Comparison of ENCODE assay signal across 8 cellular contexts in the genomic region with DNA sequence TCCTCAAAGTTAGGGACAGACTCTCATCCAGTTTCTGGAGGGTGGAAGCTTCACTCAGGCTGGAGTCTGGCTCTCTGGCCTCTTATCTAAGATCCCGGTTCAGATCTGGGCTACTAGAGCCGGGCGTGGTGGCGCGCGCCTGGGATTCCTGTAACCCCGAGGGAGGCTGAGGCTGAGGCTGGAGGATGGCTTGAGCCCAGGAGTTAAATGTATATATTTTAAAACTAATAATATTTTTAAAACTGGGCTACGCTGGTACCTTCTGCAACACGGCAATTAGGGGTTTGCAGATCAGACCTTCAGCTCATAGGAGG. TPM values are rescaled to one million over a fixed set of nuclear protein-coding genes. Genes with fewer than 3 reads are reported as not detected.
DNase-seq lines count a peak whose midpoint lies in the region; ATAC-seq, FAIRE-seq and TF ChIP-seq lines count a peak whose summit lies in the region.

No MANE protein-coding gene starts in this region.

- CTCF ChIA-PET in WTC11 (lab: Charles Lee), result interaction anchor here (1.0 to 3.9 kb wide), 3 partner anchors 13 to 302 kb away, joined by 5 to 27 read pairs (median 6); no protein-coding TSS in a partner anchor

- 8% methylated on average over 9 of the region's 9 CpGs for WGBS in hepatocyte (ENCODE audit: low lambda C conversion rate, missing lambda C conversion rate)

- peaks cover 36% of the 10 kb centered on the region for H3K27me3 Mint-ChIP-seq in WTC11 (ENCODE audit: low read depth)

- H3K27me3 ChIP-seq in H7 (ENCODE audit: control insufficient read depth, insufficient read depth, low read length) (peaks cover 59% of the 10 kb centered on the region), hepatocyte (no peaks in the 10 kb centered on the region), skeletal muscle satellite cell (ENCODE audit: control insufficient read depth, insufficient read depth, low read length) (no peaks in the 10 kb centered on the region)

- peaks cover 33% of the 10 kb centered on the region for H3K79me2 ChIP-seq in hepatocyte

- no peak for FAIRE-seq in GM12891 (lab: Jason Lieb, UNC)
- FAIRE-seq in frontal cortex (lab: Jason Lieb, UNC), result no peak

- H3K27ac ChIP-seq in hepatocyte, result peak overlapping the region; percentile 81

- H3K4me1 ChIP-seq in hepatocyte (ENCODE audit: insufficient read depth) (peaks cover 8% of the 10 kb centered on the region), skeletal muscle satellite cell (ENCODE audit: control insufficient read depth, insufficient read depth, low read length) (peaks cover 10% of the 10 kb centered on the region)

- H3K36me3 ChIP-seq in H7 (replicated peaks; ENCODE audit: control insufficient read depth, insufficient read depth, low read length), result no peaks in the 10 kb centered on the region
- H3K36me3 ChIP-seq in hepatocyte (replicated peaks; ENCODE audit: insufficient read depth, low read depth), result no peaks in the 10 kb centered on the region
- H3K36me3 ChIP-seq in skeletal muscle satellite cell (ENCODE audit: insufficient read depth, low read length), result no peaks in the 10 kb centered on the region

- H3K9ac ChIP-seq in skeletal muscle satellite cell (ENCODE audit: low read depth, low read length), result peak overlapping the region; percentile 93

- no peak for DNase-seq in H7
- no peak for DNase-seq in WTC11 (ENCODE audit: low spot score)
- no peak for DNase-seq in hepatocyte (ENCODE audit: low spot score)
- DNase-seq in cerebellar cortex (ENCODE audit: low spot score), result no peak
- no peak for DNase-seq in GM12891 (ENCODE audit: insufficient read length, low spot score)
- no peak for DNase-seq in frontal cortex (ENCODE audit: low spot score in 2 of 2)

- POLR2A ChIA-PET in WTC11 (lab: Charles Lee), result interaction anchor here (1.0 kb wide), 1 partner anchor 13 kb away, joined by 3 read pairs; no protein-coding TSS in a partner anchor

- peak overlapping the region; percentile 59 for H2AFZ ChIP-seq in hepatocyte

- peak; percentile 43; the same call in 1 of the 2 replicates for ATAC-seq in WTC11
- no peak for ATAC-seq in GM21619 (IDR thresholded peaks at IDR 0.05; ENCODE audit: unreplicated experiment)

- peak overlapping the region; percentile 100 for H3K4me3 Mint-ChIP-seq in WTC11

- no peak overlapping the region for H3K27ac Mint-ChIP-seq in WTC11

- TF ChIP-seq POLR2A in GM12891 (IDR thresholded peaks at IDR 0.05; ENCODE audit: low read depth, low read length), result no peak

- no peaks in the 10 kb centered on the region for H4K20me1 ChIP-seq in hepatocyte (ENCODE audit: insufficient read depth, poor library complexity, severe bottlenecking)

- H3K9me2 ChIP-seq in hepatocyte (replicated peaks; ENCODE audit: insufficient read depth), result no peaks in the 10 kb centered on the region

- H3K4me3 ChIP-seq in H7 (ENCODE audit: insufficient read depth, low read depth, low read length) (peak overlapping the region; percentile 65), hepatocyte (peak overlapping the region; percentile 84), skeletal muscle satellite cell (ENCODE audit: low read length) (peak overlapping the region; percentile 87)

- no peaks in the 10 kb centered on the region for H3K36me3 Mint-ChIP-seq in WTC11

- no peaks in the 10 kb centered on the region for H3K9me3 Mint-ChIP-seq in WTC11

- no peak for TF ChIP-seq CTCF in WTC11 (IDR thresholded peaks at IDR 0.05)
- TF ChIP-seq CTCF in hepatocyte (IDR thresholded peaks at IDR 0.05; ENCODE audit: poor library complexity), result no peak

- H3K4me1 Mint-ChIP-seq in WTC11, result peaks cover 7% of the 10 kb centered on the region

- peak overlapping the region; percentile 85 for H3K4me2 ChIP-seq in hepatocyte
- peak overlapping the region; percentile 96 for H3K4me2 ChIP-seq in skeletal muscle satellite cell (ENCODE audit: low read length)

- H3K9me3 ChIP-seq in hepatocyte (ENCODE audit: low read depth) (no peaks in the 10 kb centered on the region), skeletal muscle satellite cell (replicated peaks; ENCODE audit: low read length) (no peaks in the 10 kb centered on the region)

TF ChIP-seq in WTC11, 78 proteins besides CTCF, POLR2A, EP300 and RAD21 (continues in another document):
- TF ChIP-seq, protein P1, sequence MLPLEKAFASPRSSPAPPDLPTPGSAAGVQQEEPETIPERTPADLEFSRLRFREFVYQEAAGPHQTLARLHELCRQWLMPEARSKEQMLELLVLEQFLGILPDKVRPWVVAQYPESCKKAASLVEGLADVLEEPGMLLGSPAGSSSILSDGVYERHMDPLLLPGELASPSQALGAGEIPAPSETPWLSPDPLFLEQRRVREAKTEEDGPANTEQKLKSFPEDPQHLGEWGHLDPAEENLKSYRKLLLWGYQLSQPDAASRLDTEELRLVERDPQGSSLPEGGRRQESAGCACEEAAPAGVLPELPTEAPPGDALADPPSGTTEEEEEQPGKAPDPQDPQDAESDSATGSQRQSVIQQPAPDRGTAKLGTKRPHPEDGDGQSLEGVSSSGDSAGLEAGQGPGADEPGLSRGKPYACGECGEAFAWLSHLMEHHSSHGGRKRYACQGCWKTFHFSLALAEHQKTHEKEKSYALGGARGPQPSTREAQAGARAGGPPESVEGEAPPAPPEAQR (CRISPR knock-in tag; IDR thresholded peaks at IDR 0.05), result no peak
- TF ChIP-seq, protein P2, sequence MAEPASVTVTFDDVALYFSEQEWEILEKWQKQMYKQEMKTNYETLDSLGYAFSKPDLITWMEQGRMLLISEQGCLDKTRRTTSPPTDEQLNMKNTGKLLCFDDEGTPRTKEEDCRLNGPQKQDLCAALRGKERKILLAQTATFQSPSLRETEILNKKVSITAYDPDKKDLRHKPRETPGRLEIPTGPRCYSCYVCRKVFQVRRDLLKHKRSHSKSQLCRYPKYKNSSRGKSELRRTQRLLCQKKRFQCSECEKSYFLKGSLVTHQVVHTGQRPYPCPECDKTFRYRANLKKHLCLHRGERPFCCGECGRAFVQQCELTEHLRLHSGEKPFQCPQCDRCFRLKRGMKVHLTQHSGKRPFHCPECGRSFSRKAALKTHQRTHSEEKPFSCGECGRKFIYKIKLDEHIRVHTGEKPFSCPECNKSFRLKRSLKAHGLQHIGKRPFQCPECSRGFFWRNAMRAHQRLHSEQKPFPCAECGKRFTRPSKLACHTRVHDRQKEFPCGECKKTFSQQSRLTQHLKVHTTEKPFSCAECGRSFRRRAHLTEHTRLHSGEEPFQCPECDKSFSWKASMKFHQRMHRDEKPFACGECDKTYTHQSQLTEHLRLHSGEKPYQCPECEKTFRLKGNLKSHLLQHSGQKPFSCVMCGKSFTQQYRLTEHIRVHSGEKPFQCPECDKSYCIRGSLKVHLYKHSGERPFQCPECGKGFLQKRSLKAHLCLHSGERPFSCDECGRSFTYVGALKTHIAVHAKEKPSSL (CRISPR knock-in tag; conservative IDR thresholded peaks at IDR 0.05), result no peak
- no peak for TF ChIP-seq SMAD4 (CRISPR knock-in tag; IDR thresholded peaks at IDR 0.05)

TF ChIP-seq in GM12891, 5 proteins besides CTCF, POLR2A, EP300 and RAD21:
- TF ChIP-seq POU2F2 (IDR thresholded peaks at IDR 0.05; ENCODE audit: low read depth, low read length) (no peak), SPI1 (IDR thresholded peaks at IDR 0.05; ENCODE audit: low read depth, low read length) (no peak), POLR2AphosphoS5 (IDR thresholded peaks at IDR 0.05; ENCODE audit: low read depth, low read length) (no peak), TAF1 (IDR thresholded peaks at IDR 0.05; ENCODE audit: low read depth, low read length) (no peak), PAX5 (IDR thresholded peaks at IDR 0.05; ENCODE audit: insufficient read depth, low read length, severe bottlenecking) (no peak)

RNA-seq across cellular contexts. Expression of a gene that starts 0.7 kb away (rescaled TPM):
- total RNA-seq in H7 (2014; rRNA removed; shearing (Covaris generic)), result 6.5 and 7.8 TPM in 2 replicates
- 5.0 to 7.6 TPM (median 6.3 TPM) in 3 replicates for total RNA-seq in WTC11 (2021)
- total RNA-seq in hepatocyte, result 7.0 and 7.7 TPM in 2 replicates
- 4.4 and 6.2 TPM in 2 replicates for polyA plus RNA-seq in hepatocyte
- 11.8 and 15.2 TPM in 2 replicates for total RNA-seq in skeletal muscle satellite cell (2012; rRNA removed)
- 3.5 TPM for polyA plus RNA-seq in GM12891 (2012; ENCODE audit: low read depth, missing spikeins)
- 8.6 TPM for total RNA-seq in frontal cortex

RNA-seq across cellular contexts. Expression of a gene that starts 26.9 kb away (rescaled TPM):
- not detected in 2 replicates for total RNA-seq in H7 (2014; rRNA removed; shearing (Covaris generic))
- total RNA-seq in WTC11 (2021) (not detected in 3 replicates), hepatocyte (not detected in 2 replicates), frontal cortex (4.5 TPM)
- polyA plus RNA-seq in hepatocyte, result not detected in 2 replicates
- not detected in 2 replicates for total RNA-seq in skeletal muscle satellite cell (2012; rRNA removed)
- 0.04 TPM for polyA plus RNA-seq in GM12891 (2012; ENCODE audit: low read depth, missing spikeins)

RNA-seq across cellular contexts. Expression of a gene that starts 38.8 kb away (rescaled TPM):
- total RNA-seq in H7 (2014; rRNA removed; shearing (Covaris generic)), result 789 and 854 TPM in 2 replicates
- total RNA-seq in WTC11 (2021), result 489 to 539 TPM (median 498 TPM) in 3 replicates
- total RNA-seq in hepatocyte, result 187 and 219 TPM in 2 replicates
- 201 and 213 TPM in 2 replicates for polyA plus RNA-seq in hepatocyte
- 212 and 228 TPM in 2 replicates for total RNA-seq in skeletal muscle satellite cell (2012; rRNA removed)
- 243 TPM for polyA plus RNA-seq in GM12891 (2012; ENCODE audit: low read depth, missing spikeins)
- 59.1 TPM for total RNA-seq in frontal cortex
